In genomic region chr2:54618646-54619565, GRCh38 we compare ENCODE assay signal across 9 cellular contexts.
DNase-seq lines count a peak whose midpoint lies in the region; ATAC-seq and TF ChIP-seq lines count a peak whose summit lies in the region.
"Had no signal": no experiment of that assay in that cellular context is flagged by ENCODE, and none has a peak within 500 bp of the region (broad histone marks: within the 10 kb centered on the region; RNA-seq: fewer than 3 reads in every experiment).

No MANE protein-coding gene starts in this region.

- no peaks in the 10 kb centered on the region for H3K79me2 ChIP-seq in DND-41 (ENCODE audit: insufficient read depth, low read length)

- H2AFZ ChIP-seq in DND-41 (ENCODE audit: low read depth, low read length): no peak overlapping the region

- no peak overlapping the region for H3K4me2 ChIP-seq in DND-41 (ENCODE audit: insufficient read depth, low read length)

- POLR2A ChIA-PET in HEK293T (lab: Yijun Ruan, JAX): no interaction called here

- no peaks in the 10 kb centered on the region for H4K20me1 ChIP-seq in DND-41 (ENCODE audit: insufficient read depth, low read length)

- ATAC-seq in DND-41 (ENCODE audit: insufficient read depth, low read depth) (peak; percentile 50; the same call in 2 of the 3 replicates), heart right ventricle (peak in 7 of 8 donors; percentile 16 to 57 (median 42))

- WGBS in heart right ventricle, 2 donors: 11 to 12% methylated on average over 5 of the region's 5 CpGs

- no peak overlapping the region for H3K9ac ChIP-seq in DND-41 (ENCODE audit: low read depth, low read length)
- no peak overlapping the region for H3K9ac ChIP-seq in rectal smooth muscle tissue (ENCODE audit: low read length)

- H3K36me3 ChIP-seq in DND-41 (ENCODE audit: insufficient read depth, low read length) (peaks cover 76% of the 10 kb centered on the region), heart right ventricle (peaks cover 0 to 99% (median 53%) of the 10 kb centered on the region in 9 donors), rectal smooth muscle tissue (ENCODE audit: control insufficient read depth, insufficient read depth, low read length) (peaks cover 16% of the 10 kb centered on the region), SJCRH30 (peaks cover 89% of the 10 kb centered on the region)

- peak overlapping the region; percentile 24; the same call in 1 of the 2 replicates for H3K27ac ChIP-seq in DND-41 (ENCODE audit: low read length)
- peak overlapping the region; percentile 72 for H3K27ac ChIP-seq in VCaP
- peak overlapping the region; percentile 10 to 89 (median 72) for H3K27ac ChIP-seq in heart right ventricle
- peak overlapping the region; percentile 57 for H3K27ac ChIP-seq in rectal smooth muscle tissue (ENCODE audit: low read depth, low read length)
- H3K27ac ChIP-seq in SJCRH30: no peak overlapping the region

- H3K4me1 ChIP-seq in DND-41 (ENCODE audit: insufficient read depth, low read length) (peaks cover 13% of the 10 kb centered on the region), heart right ventricle (peaks cover 20 to 87% (median 78%) of the 10 kb centered on the region in 9 donors), rectal smooth muscle tissue (ENCODE audit: control insufficient read depth, insufficient read depth, low read length) (peaks cover 16% of the 10 kb centered on the region), SJCRH30 (no peaks in the 10 kb centered on the region)

- H3K9me3 ChIP-seq in DND-41 (ENCODE audit: insufficient read depth, low read length, severe bottlenecking) (no peaks in the 10 kb centered on the region), heart right ventricle (no peaks in the 10 kb centered on the region), SJCRH30 (replicated peaks) (no peaks in the 10 kb centered on the region)
- H3K9me3 ChIP-seq: MG63 had no signal

- DNase-seq in DND-41: no peak
- DNase-seq in heart right ventricle: no peak
- DNase-seq in HEK293T (ENCODE audit: extremely low spot score): no peak
- no peak for DNase-seq in SHP77 (lab: John Stamatoyannopoulos, UW)
- DNase-seq in SJCRH30: no peak
- DNase-seq in NCI-H2029 treated with DMSO at 0.1 percent for 48 hours (lab: John Stamatoyannopoulos, UW): no peak
- DNase-seq: MG63 had no signal

- CTCF ChIA-PET in HEK293T (lab: Yijun Ruan, JAX): no interaction called here

- H3K4me3 ChIP-seq in DND-41 (ENCODE audit: low read depth in 1 of 2, low read length in 2 of 2): no peak overlapping the region
- H3K4me3 ChIP-seq in heart right ventricle: no peak overlapping the region
- H3K4me3 ChIP-seq in rectal smooth muscle tissue (ENCODE audit: low read length): no peak overlapping the region
- H3K4me3 ChIP-seq in SJCRH30: no peak overlapping the region
- H3K4me3 ChIP-seq: MG63 had no signal

- no peaks in the 10 kb centered on the region for H3K27me3 ChIP-seq in DND-41 (ENCODE audit: insufficient read depth, low read length, poor library complexity)
- H3K27me3 ChIP-seq in heart right ventricle: no peaks in the 10 kb centered on the region
- no peaks in the 10 kb centered on the region for H3K27me3 ChIP-seq in rectal smooth muscle tissue (ENCODE audit: control insufficient read depth, insufficient read depth, low read length)
- H3K27me3 ChIP-seq in SJCRH30: no peaks in the 10 kb centered on the region
- H3K27me3 ChIP-seq: MG63 had no signal

- intact Hi-C loops in heart right ventricle (cut with DNase I): loop anchor here in 2 of 10 donors (5.0 kb wide), 2 partner anchors 42 to 97 kb away; no protein-coding TSS in a partner anchor

- TF ChIP-seq CTCF in DND-41 (IDR thresholded peaks at IDR 0.05; ENCODE audit: borderline replicate concordance, extremely low read depth, low read length, poor library complexity, severe bottlenecking) (no peak), VCaP (conservative IDR thresholded peaks at IDR 0.05) (no peak), heart right ventricle (IDR thresholded peaks at IDR 0.05) (no peak)

TF ChIP-seq in HEK293T, 16 proteins besides CTCF, POLR2A, EP300 and RAD21:
- TF ChIP-seq SUZ12 (IDR thresholded peaks at IDR 0.05): no peak
- TF ChIP-seq LEF1 (IDR thresholded peaks at IDR 0.05; ENCODE audit: borderline replicate concordance): no peak
- no peak for TF ChIP-seq NFRKB (IDR thresholded peaks at IDR 0.05)
- no peak for TF ChIP-seq CTBP1 (IDR thresholded peaks at IDR 0.05; ENCODE audit: borderline replicate concordance)
- TF ChIP-seq, protein P1, sequence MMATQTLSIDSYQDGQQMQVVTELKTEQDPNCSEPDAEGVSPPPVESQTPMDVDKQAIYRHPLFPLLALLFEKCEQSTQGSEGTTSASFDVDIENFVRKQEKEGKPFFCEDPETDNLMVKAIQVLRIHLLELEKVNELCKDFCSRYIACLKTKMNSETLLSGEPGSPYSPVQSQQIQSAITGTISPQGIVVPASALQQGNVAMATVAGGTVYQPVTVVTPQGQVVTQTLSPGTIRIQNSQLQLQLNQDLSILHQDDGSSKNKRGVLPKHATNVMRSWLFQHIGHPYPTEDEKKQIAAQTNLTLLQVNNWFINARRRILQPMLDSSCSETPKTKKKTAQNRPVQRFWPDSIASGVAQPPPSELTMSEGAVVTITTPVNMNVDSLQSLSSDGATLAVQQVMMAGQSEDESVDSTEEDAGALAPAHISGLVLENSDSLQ (IDR thresholded peaks at IDR 0.05): no peak
- no peak for TF ChIP-seq ELF4 (IDR thresholded peaks at IDR 0.05)
- no peak for TF ChIP-seq L3MBTL2 (conservative IDR thresholded peaks at IDR 0.05)
- no peak for TF ChIP-seq SP1 (IDR thresholded peaks at IDR 0.05)
- no peak for TF ChIP-seq FOXM1 (IDR thresholded peaks at IDR 0.05; ENCODE audit: borderline replicate concordance)
- no peak for TF ChIP-seq FOXK2 (IDR thresholded peaks at IDR 0.05)
